8 cellular contexts compared by ENCODE assay signal in the genomic region with DNA sequence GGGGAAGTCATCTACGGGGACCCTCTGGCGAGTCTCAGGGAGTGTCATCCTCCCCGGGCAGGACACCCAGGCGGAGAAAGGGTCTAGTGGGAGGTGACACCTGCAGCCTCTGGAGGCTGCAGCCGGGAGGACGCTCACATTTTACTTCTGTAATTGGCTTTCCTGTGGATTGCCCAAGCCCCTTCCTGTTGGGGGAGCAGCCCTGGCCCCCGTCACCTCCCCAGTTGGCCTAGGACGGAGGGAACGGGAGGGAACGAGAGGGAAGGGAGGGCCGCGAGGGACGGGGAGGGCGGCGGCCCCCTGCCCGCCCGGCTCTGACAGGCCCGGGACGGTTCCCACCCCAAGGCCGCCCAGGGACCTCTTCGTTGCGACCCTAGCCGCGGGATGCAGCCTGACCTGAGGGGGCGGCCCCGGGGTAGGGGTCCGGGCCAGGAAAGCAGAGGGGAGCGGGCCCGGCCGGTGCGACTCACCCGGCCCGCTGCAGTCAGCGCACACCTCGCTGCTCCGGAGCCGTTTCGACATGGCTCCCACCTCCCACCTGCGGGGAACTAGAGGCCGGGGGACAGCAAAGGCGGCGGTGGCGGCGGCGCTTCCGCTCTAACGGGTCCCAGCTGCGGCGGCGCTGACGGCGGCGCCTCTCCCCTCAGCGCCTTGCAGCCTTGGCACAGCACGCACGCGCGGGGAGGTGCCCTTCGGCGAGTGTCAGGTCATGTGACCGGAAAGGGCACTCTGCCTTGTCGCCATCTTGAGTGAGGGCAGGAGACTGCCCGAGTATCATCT. TPM values are rescaled to one million over a fixed set of nuclear protein-coding genes. Genes with fewer than 3 reads are reported as not detected.
A peak's percentile ranks its signal among the peaks of the same experiment; 100 is the strongest.
DNase-seq lines count a peak whose midpoint lies in the region; ATAC-seq and TF ChIP-seq lines count a peak whose summit lies in the region.

Gene GIT2 (minus strand): TSS at position 666 of the 780 bp plus-strand sequence. CDS start 144 bp downstream, at position 522.

- peak; percentile 65 for ATAC-seq in GM19397 (IDR thresholded peaks at IDR 0.05; ENCODE audit: unreplicated experiment)
- ATAC-seq in HG03565 (IDR thresholded peaks at IDR 0.05; ENCODE audit: unreplicated experiment) = peak; percentile 62
- peak; percentile 85 for ATAC-seq in left lung

- H3K27ac Mint-ChIP-seq in dendritic cell treated with granulocyte-macrophage colony-stimulating factor and Interleukin-4, amounts not matched to agents 40 ng/mL and 50 ng/mL, for 4 days = peak within 1 kb of the TSS; percentile 95

- H3K36me3 ChIP-seq in BLaER1 treated with 17β-estradiol and CSF1 and Interleukin-3, amounts not matched to agents 10 nM and 100 nM = peaks cover 17 to 27% (median 23%) of the 10 kb centered on the region in 11 experiments
- H3K36me3 ChIP-seq in left lung = peaks cover 0 to 9% of the 10 kb centered on the region in 2 donors

- H3K27me3 Mint-ChIP-seq in dendritic cell treated with granulocyte-macrophage colony-stimulating factor and Interleukin-4, amounts not matched to agents 40 ng/mL and 50 ng/mL, for 4 days = no peaks in the 10 kb centered on the region

- peak within 1 kb of the TSS; percentile 92 to 98 (median 97) for H3K9ac ChIP-seq in BLaER1 treated with 17β-estradiol and CSF1 and Interleukin-3, amounts not matched to agents 10 nM and 100 nM

- H4K20me1 ChIP-seq in BLaER1 treated with 17β-estradiol and CSF1 and Interleukin-3, amounts not matched to agents 10 nM and 100 nM = peaks cover 19 to 49% (median 40%) of the 10 kb centered on the region in 11 experiments; a peak in 17 of 22 replicates

- no peak for TF ChIP-seq CTCF in left lung (IDR thresholded peaks at IDR 0.05)

- peak; percentile 97 for DNase-seq in NCI-H774 (lab: John Stamatoyannopoulos, UW)
- peak; percentile 87 to 90 for DNase-seq in activated CD4-positive, alpha-beta T cell treated with anti-CD3 and anti-CD28 coated beads, Interleukin-2, amount 50 U/mL, for 4 hours
- DNase-seq in left lung = peak; percentile 96 to 98
- DNase-seq in stimulated activated CD4-positive, alpha-beta T cell treated with anti-CD3 and anti-CD28 coated beads, Interleukin-2, amount 100 ng/mL, for 4 hours (ENCODE audit: low read depth) = peak; percentile 91

- H3K4me2 ChIP-seq in BLaER1 treated with 17β-estradiol and CSF1 and Interleukin-3, amounts not matched to agents 10 nM and 100 nM = peak within 1 kb of the TSS; percentile 72 to 98 (median 92)

- H3K9me3 ChIP-seq in BLaER1 treated with 17β-estradiol and CSF1 and Interleukin-3, amounts not matched to agents 10 nM and 100 nM (replicated peaks in 1 of 11) = no peaks in the 10 kb centered on the region
- H3K9me3 ChIP-seq in left lung = no peaks in the 10 kb centered on the region

- H3K27me3 ChIP-seq in BLaER1 treated with 17β-estradiol and CSF1 and Interleukin-3, amounts not matched to agents 10 nM and 100 nM = peaks cover 0 to 28% (median 16%) of the 10 kb centered on the region in 11 experiments; a peak in 18 of 22 replicates
- no peaks in the 10 kb centered on the region for H3K27me3 ChIP-seq in left lung

- H3K4me3 ChIP-seq in BLaER1 treated with 17β-estradiol and CSF1 and Interleukin-3, amounts not matched to agents 10 nM and 100 nM = peak within 1 kb of the TSS; percentile 85 to 100 (median 94)
- H3K4me3 ChIP-seq in left lung = peak within 1 kb of the TSS; percentile 96 to 99

- H3K4me1 ChIP-seq in BLaER1 treated with 17β-estradiol and CSF1 and Interleukin-3, amounts not matched to agents 10 nM and 100 nM = peaks cover 49 to 63% (median 56%) of the 10 kb centered on the region in 10 experiments
- H3K4me1 ChIP-seq in left lung = peaks cover 8 to 60% of the 10 kb centered on the region in 2 donors

- H3K4me3 Mint-ChIP-seq in dendritic cell treated with granulocyte-macrophage colony-stimulating factor and Interleukin-4, amounts not matched to agents 40 ng/mL and 50 ng/mL, for 4 days = peak within 1 kb of the TSS; percentile 98

- H3K36me3 Mint-ChIP-seq in dendritic cell treated with granulocyte-macrophage colony-stimulating factor and Interleukin-4, amounts not matched to agents 40 ng/mL and 50 ng/mL, for 4 days (ENCODE audit: low read depth) = peaks cover 30% of the 10 kb centered on the region

- intact Hi-C loops in dendritic cell treated with granulocyte-macrophage colony-stimulating factor and Interleukin-4, amounts not matched to agents 40 ng/mL and 50 ng/mL, for 4 days (cut with micrococcal nuclease) = no loop called here
- intact Hi-C loops in left lung (cut with DNase I) = no loop called here

- H3K9me3 Mint-ChIP-seq in dendritic cell treated with granulocyte-macrophage colony-stimulating factor and Interleukin-4, amounts not matched to agents 40 ng/mL and 50 ng/mL, for 4 days = no peaks in the 10 kb centered on the region

- peak within 1 kb of the TSS; percentile 92 to 99 (median 97) for H3K27ac ChIP-seq in BLaER1 treated with 17β-estradiol and CSF1 and Interleukin-3, amounts not matched to agents 10 nM and 100 nM
- H3K27ac ChIP-seq in left lung = peak within 1 kb of the TSS; percentile 85 to 99

- peaks cover 47% of the 10 kb centered on the region for H3K4me1 Mint-ChIP-seq in dendritic cell treated with granulocyte-macrophage colony-stimulating factor and Interleukin-4, amounts not matched to agents 40 ng/mL and 50 ng/mL, for 4 days (ENCODE audit: low read depth)

RNA-seq across cellular contexts. Expression of gene GIT2, which starts in this region (rescaled TPM):
- total RNA-seq in left lung = 10 to 100 TPM; 42.7 to 72.7 TPM

Comparison
In these comparisons a context has a peak if more than half of its experiments do, and no peak if none do; other contexts are left out.
1. Peak in every context shown above with its lines: DNase-seq, ATAC-seq, H3K4me3 ChIP-seq and H3K27ac ChIP-seq.